In genomic region chr5:34245813-34246212, GRCh38 we compare ENCODE assay signal across 8 cellular contexts.
DNase-seq lines count a peak whose midpoint lies in the region; ATAC-seq and TF ChIP-seq lines count a peak whose summit lies in the region.
"Not testable (repeated sequence)": the region's sequence is repeated elsewhere in the genome, so short reads cannot be mapped to it uniquely, and the experiment has no call there.

No MANE protein-coding gene starts in this region.

- H3K36me3 Mint-ChIP-seq in CD14-positive monocyte; activated naive CD8-positive, alpha-beta T cell treated with anti-CD3 and anti-CD28 coated beads, Interleukin-2, amount 10 ng/mL, durations not matched to agents 7 days and 5 days; natural killer cell: not testable (repeated sequence)

- H3K27me3 Mint-ChIP-seq in CD14-positive monocyte (ENCODE audit: low read depth in 3 of 3); activated naive CD8-positive, alpha-beta T cell treated with anti-CD3 and anti-CD28 coated beads, Interleukin-2, amount 10 ng/mL, durations not matched to agents 7 days and 5 days; natural killer cell (ENCODE audit: low read depth in 2 of 2); stimulated activated naive CD8-positive, alpha-beta T cell treated with anti-CD3 and anti-CD28 coated beads, Interleukin-15, amount 100 ng/mL, for 72 hours: not testable (repeated sequence)

- not testable (repeated sequence) for H3K27me3 ChIP-seq in fibroblast of lung (ENCODE audit: control insufficient read depth, insufficient read depth, low read length)

- H3K27ac Mint-ChIP-seq in CD14-positive monocyte (peak overlapping the region in 2 of 7 donors; percentile 46 to 67), natural killer cell (peak overlapping the region; percentile 85 to 86)
- peak overlapping the region; percentile 85 for H3K27ac Mint-ChIP-seq in activated naive CD8-positive, alpha-beta T cell treated with anti-CD3 and anti-CD28 coated beads, Interleukin-2, amount 10 ng/mL, durations not matched to agents 7 days and 5 days
- peak overlapping the region; percentile 46 to 67 for H3K27ac Mint-ChIP-seq in stimulated activated naive CD8-positive, alpha-beta T cell treated with anti-CD3 and anti-CD28 coated beads, Interleukin-15, amount 100 ng/mL, for 72 hours

- H3K9me3 ChIP-seq in SK-N-MC (ENCODE audit: low read depth, low read length); fibroblast of lung (ENCODE audit: control insufficient read depth, insufficient read depth, low read depth, low read length): not testable (repeated sequence)

- TF ChIP-seq CTCF in CD14-positive monocyte (IDR thresholded peaks at IDR 0.05); fibroblast of lung (conservative IDR thresholded peaks at IDR 0.05 in 1 of 2, IDR thresholded peaks at IDR 0.05 in 1 of 2; ENCODE audit: low read depth in 1 of 2, low read length in 2 of 2); natural killer cell (IDR thresholded peaks at IDR 0.05): not testable (repeated sequence)

- not testable (repeated sequence) for H3K4me1 Mint-ChIP-seq in CD14-positive monocyte; activated naive CD8-positive, alpha-beta T cell treated with anti-CD3 and anti-CD28 coated beads, Interleukin-2, amount 10 ng/mL, durations not matched to agents 7 days and 5 days
- peaks cover 0 to 15% of the 10 kb centered on the region in 2 donors for H3K4me1 Mint-ChIP-seq in natural killer cell
- peaks cover 11% of the 10 kb centered on the region for H3K4me1 Mint-ChIP-seq in stimulated activated naive CD8-positive, alpha-beta T cell treated with anti-CD3 and anti-CD28 coated beads, Interleukin-15, amount 100 ng/mL, for 72 hours

- not testable (repeated sequence) for H3K4me1 ChIP-seq in fibroblast of lung (ENCODE audit: control insufficient read depth, extremely low read depth, insufficient read depth, low read length)

- H3K4me3 ChIP-seq in SK-N-MC (peak overlapping the region; percentile 73), fibroblast of lung (replicated peaks in 1 of 4; ENCODE audit: control extremely low read depth in 1 of 4, insufficient read depth in 1 of 4, low read depth in 3 of 4, low read length in 4 of 4) (peak overlapping the region in 3 of 4 experiments; percentile 10 to 50 (median 40))

- peak overlapping the region; percentile 31 to 51 for H3K4me3 Mint-ChIP-seq in CD14-positive monocyte
- H3K4me3 Mint-ChIP-seq in activated naive CD8-positive, alpha-beta T cell treated with anti-CD3 and anti-CD28 coated beads, Interleukin-2, amount 10 ng/mL, durations not matched to agents 7 days and 5 days = peak overlapping the region; percentile 82
- H3K4me3 Mint-ChIP-seq in natural killer cell = peak overlapping the region; percentile 75
- H3K4me3 Mint-ChIP-seq in stimulated activated naive CD8-positive, alpha-beta T cell treated with anti-CD3 and anti-CD28 coated beads, Interleukin-15, amount 100 ng/mL, for 72 hours = peak overlapping the region; percentile 68 to 79

- not testable (repeated sequence) for DNase-seq in CD14-positive monocyte (ENCODE audit: low spot score); SK-N-MC (ENCODE audit: low read depth, low spot score); activated naive CD8-positive, alpha-beta T cell treated with anti-CD3 and anti-CD28 coated beads, Interleukin-2, amount 10 ng/mL, durations not matched to agents 7 days and 5 days; natural killer cell
- peak; percentile 6 for DNase-seq in HT-29 (ENCODE audit: low spot score)
- peak; percentile 26 for DNase-seq in NCI-H2107 treated with DMSO at 0.1 percent for 48 hours (lab: John Stamatoyannopoulos, UW; ENCODE audit: unreplicated experiment)
- DNase-seq in fibroblast of lung (ENCODE audit: low read depth in 2 of 2) = peak; percentile 3 to 25
- peak; percentile 7 to 11 for DNase-seq in stimulated activated naive CD8-positive, alpha-beta T cell treated with anti-CD3 and anti-CD28 coated beads, Interleukin-15, amount 100 ng/mL, for 72 hours

- peak overlapping the region; percentile 96 for H3K27ac ChIP-seq in SK-N-MC
- H3K27ac ChIP-seq in fibroblast of lung (ENCODE audit: insufficient read depth, low read length) = not testable (repeated sequence)

- POLR2A ChIA-PET in activated naive CD8-positive, alpha-beta T cell treated with anti-CD3 and anti-CD28 coated beads, Interleukin-2, amount 10 ng/mL, durations not matched to agents 7 days and 5 days (lab: Charles Lee) = not testable (repeated sequence)

- not testable (repeated sequence) for H4K20me1 ChIP-seq in fibroblast of lung (ENCODE audit: control insufficient read depth, extremely low read depth, insufficient read depth, low read length)

- H3K79me2 ChIP-seq in fibroblast of lung (ENCODE audit: control insufficient read depth, insufficient read depth, low read length) = not testable (repeated sequence)

- not testable (repeated sequence) for H2AFZ ChIP-seq in fibroblast of lung (ENCODE audit: low read length)

- H3K9me3 Mint-ChIP-seq in CD14-positive monocyte; activated naive CD8-positive, alpha-beta T cell treated with anti-CD3 and anti-CD28 coated beads, Interleukin-2, amount 10 ng/mL, durations not matched to agents 7 days and 5 days; natural killer cell; stimulated activated naive CD8-positive, alpha-beta T cell treated with anti-CD3 and anti-CD28 coated beads, Interleukin-15, amount 100 ng/mL, for 72 hours: not testable (repeated sequence)

- not testable (repeated sequence) for ATAC-seq in activated naive CD8-positive, alpha-beta T cell treated with anti-CD3 and anti-CD28 coated beads, Interleukin-2, amount 10 ng/mL, durations not matched to agents 7 days and 5 days (ENCODE audit: low read depth); natural killer cell; stimulated activated naive CD8-positive, alpha-beta T cell treated with anti-CD3 and anti-CD28 coated beads, Interleukin-15, amount 100 ng/mL, for 72 hours

- peak overlapping the region; percentile 73 for H3K9ac ChIP-seq in SK-N-MC (ENCODE audit: insufficient read length)
- H3K9ac ChIP-seq in fibroblast of lung (ENCODE audit: insufficient read depth, low read length) = not testable (repeated sequence)

- not testable (repeated sequence) for H3K36me3 ChIP-seq in SK-N-MC (ENCODE audit: insufficient read depth, low read length); fibroblast of lung (ENCODE audit: control insufficient read depth, insufficient read depth, low read length)

- intact Hi-C loops in CD14-positive monocyte (cut with micrococcal nuclease); natural killer cell (cut with micrococcal nuclease): not testable (repeated sequence)

- H3K4me2 ChIP-seq in fibroblast of lung (ENCODE audit: extremely low read depth, insufficient read depth, low read length) = peak overlapping the region; percentile 68
